In genomic region chr5:176361437-176362097, GRCh38 we compare ENCODE assay signal across 8 cellular contexts. TPM values are rescaled to one million over a fixed set of nuclear protein-coding genes. Genes with fewer than 3 reads are reported as not detected.
DNase-seq lines count a peak whose midpoint lies in the region; ATAC-seq and TF ChIP-seq lines count a peak whose summit lies in the region.

Gene KIAA1191 (minus strand): TSS chr5:176361764. CDS start chr5:176359508, 2,256 bp downstream.

- intact Hi-C loops in spleen (cut with DNase I; ENCODE audit: low total_unique reads) = no loop called here

- peak within 1 kb of the TSS; percentile 74 for H3K4me3 ChIP-seq in AG09309 (ENCODE audit: control insufficient read depth, low read depth, low read length)
- peak within 1 kb of the TSS; percentile 96 to 98 for H3K4me3 ChIP-seq in cardiac fibroblast (replicated peaks in 1 of 2; ENCODE audit: low read depth in 2 of 2, low read length in 2 of 2)
- peak within 1 kb of the TSS; percentile 63 to 93 (median 82) for H3K4me3 ChIP-seq in spleen

- TF ChIP-seq CTCF in AG09309 (IDR thresholded peaks at IDR 0.05; ENCODE audit: control insufficient read depth, insufficient read depth, low read depth, low read length, missing control alignments) (peak; percentile 16), WTC11 (IDR thresholded peaks at IDR 0.05) (no peak), cardiac fibroblast (IDR thresholded peaks at IDR 0.05; ENCODE audit: low read depth, low read length) (peak; percentile 18), spleen (IDR thresholded peaks at IDR 0.05 in 8 of 11, conservative IDR thresholded peaks at IDR 0.05 in 3 of 11) (peak in 9 of 11 experiments; percentile 4 to 58 (median 36))

- 0 to 1% (median 0%) methylated on average over 20 to 50 of the region's 50 CpGs for WGBS in spleen, 5 donors

- H3K36me3 ChIP-seq in spleen = peaks cover 0 to 32% (median 10%) of the 10 kb centered on the region in 6 donors

- H3K4me3 Mint-ChIP-seq in WTC11 (peak within 1 kb of the TSS; percentile 97), immature natural killer cell (peak within 1 kb of the TSS; percentile 93 to 97 (median 95))

- DNase-seq in AG09309 (ENCODE audit: low read depth) = peak; percentile 62
- DNase-seq in NCI-H2227 treated with DMSO at 0.1 percent for 48 hours (lab: John Stamatoyannopoulos, UW) = peak; percentile 66
- DNase-seq in WTC11 (ENCODE audit: low spot score) = peak; percentile 88
- DNase-seq in cardiac fibroblast (ENCODE audit: low read depth in 2 of 2) = peak; percentile 88 to 91
- peak; percentile 93 to 94 (median 93) for DNase-seq in immature natural killer cell
- DNase-seq in spleen = peak; percentile 99

- H3K36me3 Mint-ChIP-seq in WTC11 (peaks cover 21% of the 10 kb centered on the region), immature natural killer cell (peaks cover 4 to 11% (median 9%) of the 10 kb centered on the region in 3 donors)

- H3K4me1 ChIP-seq in spleen = peaks cover 25 to 81% (median 50%) of the 10 kb centered on the region in 6 donors

- POLR2A ChIA-PET in WTC11 (lab: Charles Lee) = interaction anchor here (0.6 to 2.0 kb wide), 3 partner anchors 86 to 286 kb away, joined by 3 to 6 read pairs (median 5); partner anchors contain the start of genes FAF2, RNF44 and TSPAN17

- ATAC-seq in GM18909 (IDR thresholded peaks at IDR 0.05; ENCODE audit: poor library complexity, unreplicated experiment) (peak; percentile 93), HG03175 (IDR thresholded peaks at IDR 0.05; ENCODE audit: unreplicated experiment) (peak; percentile 90), WTC11 (peak; percentile 77)

- peak within 1 kb of the TSS; percentile 87 for H3K27ac Mint-ChIP-seq in WTC11
- H3K27ac Mint-ChIP-seq in immature natural killer cell = peak within 1 kb of the TSS; percentile 87 to 97 (median 92)

- peak; percentile 66 to 95 (median 79) for TF ChIP-seq POLR2A in spleen (IDR thresholded peaks at IDR 0.05)

- peak within 1 kb of the TSS; percentile 69 to 91 (median 84) for H3K27ac ChIP-seq in spleen

- H3K4me1 Mint-ChIP-seq in WTC11 = peaks cover 11% of the 10 kb centered on the region
- peaks cover 41 to 52% of the 10 kb centered on the region in 2 donors for H3K4me1 Mint-ChIP-seq in immature natural killer cell

- peaks cover 0 to 18% (median 0%) of the 10 kb centered on the region in 7 donors for H3K27me3 ChIP-seq in spleen (replicated peaks in 1 of 7)

- H3K9me3 ChIP-seq in spleen = no peaks in the 10 kb centered on the region

- CTCF ChIA-PET in WTC11 (lab: Charles Lee) = interaction anchor here (0.7 to 2.7 kb wide), 6 partner anchors 10 to 632 kb away, joined by 3 to 16 read pairs (median 4); partner anchors contain the start of gene FAF2

- peaks cover 43% of the 10 kb centered on the region for H3K27me3 Mint-ChIP-seq in WTC11 (ENCODE audit: low read depth)
- peaks cover 0 to 12% (median 5%) of the 10 kb centered on the region in 3 donors for H3K27me3 Mint-ChIP-seq in immature natural killer cell (ENCODE audit: low read depth in 3 of 3)

- H3K9me3 Mint-ChIP-seq in WTC11 = no peaks in the 10 kb centered on the region
- no peaks in the 10 kb centered on the region for H3K9me3 Mint-ChIP-seq in immature natural killer cell

TF ChIP-seq in WTC11, 78 proteins besides CTCF, POLR2A, EP300 and RAD21 (continues in another document):
- TF ChIP-seq FOXJ3 (CRISPR knock-in tag; IDR thresholded peaks at IDR 0.05; ENCODE audit: borderline replicate concordance) (no peak), OVOL2 (CRISPR knock-in tag; IDR thresholded peaks at IDR 0.05; ENCODE audit: borderline replicate concordance) (no peak), HMGXB4 (CRISPR knock-in tag; IDR thresholded peaks at IDR 0.05) (peak; percentile 67; the same call in 1 of the 2 replicates), GABPB1 (CRISPR knock-in tag; IDR thresholded peaks at IDR 0.05) (peak; percentile 59; the same call in 1 of the 2 replicates), TEAD1 (CRISPR knock-in tag; IDR thresholded peaks at IDR 0.05) (0 out of 2 replicates have a peak, but pooled peaks have one; percentile 40), NFE2L1 (CRISPR knock-in tag; IDR thresholded peaks at IDR 0.05) (peak; percentile 32; the same call in 1 of the 2 replicates), MAX (CRISPR knock-in tag; IDR thresholded peaks at IDR 0.05) (peak; percentile 59; the same call in 1 of the 2 replicates), ZNF425 (CRISPR knock-in tag; conservative IDR thresholded peaks at IDR 0.05) (no peak), ARID4B (CRISPR knock-in tag; IDR thresholded peaks at IDR 0.05; ENCODE audit: borderline replicate concordance) (peak; percentile 55; the same call in 1 of the 2 replicates), IRF2 (CRISPR knock-in tag; IDR thresholded peaks at IDR 0.05; ENCODE audit: borderline replicate concordance, low read depth) (no peak), TEAD4 (CRISPR knock-in tag; IDR thresholded peaks at IDR 0.05) (no peak), E2F5 (CRISPR knock-in tag; IDR thresholded peaks at IDR 0.05) (peak; percentile 42; the same call in 1 of the 2 replicates), SP1 (CRISPR knock-in tag; conservative IDR thresholded peaks at IDR 0.05) (peak; percentile 87)

RNA-seq across cellular contexts. Expression of gene KIAA1191, which starts in this region (rescaled TPM):
- total RNA-seq in WTC11 (2021) (92.7 to 111 TPM (median 103 TPM) in 3 replicates), spleen (10 to 100 TPM; 60.2 to 99.0 (median 75.1) TPM)
- polyA plus RNA-seq in immature natural killer cell (10 to 100 TPM; 43.8 to 56.0 (median 50.9) TPM), spleen (10 to 100 TPM; 24.4 to 34.4 (median 26.3) TPM)

Comparison
In these comparisons a context has a peak if more than half of its experiments do, and no peak if none do; other contexts are left out.
1. Peak in every context shown above with its lines: DNase-seq, ATAC-seq, H3K4me3 ChIP-seq and H3K27ac ChIP-seq.